17 cellular contexts compared by ENCODE assay signal in genomic region chr7:73852500-73852899, GRCh38. TPM values are rescaled to one million over a fixed set of nuclear protein-coding genes. Genes with fewer than 3 reads are reported as not detected.
DNase-seq lines count a peak whose midpoint lies in the region; ATAC-seq, FAIRE-seq and TF ChIP-seq lines count a peak whose summit lies in the region.
"Had no signal": no experiment of that assay in that cellular context is flagged by ENCODE, and none has a peak within 500 bp of the region (broad histone marks: within the 10 kb centered on the region; RNA-seq: fewer than 3 reads in every experiment).

No MANE protein-coding gene starts in this region.

- no peak overlapping the region for H3K27ac Mint-ChIP-seq in CD4-positive, alpha-beta T cell
- H3K27ac Mint-ChIP-seq: activated naive CD4-positive, alpha-beta T cell treated with anti-CD3 and anti-CD28 coated beads for 36 hours had no signal

- ATAC-seq in CD4-positive, alpha-beta T cell (ENCODE audit: poor library complexity): no peak
- ATAC-seq: HepG2, right cardiac atrium had no signal

- peaks cover 24% of the 10 kb centered on the region for H3K27me3 Mint-ChIP-seq in CD4-positive, alpha-beta T cell

- POLR2A ChIA-PET in PC-9 (lab: Charles Lee; ENCODE audit: unreplicated experiment): no interaction called here
- POLR2A ChIA-PET in CD4-positive, alpha-beta T cell (lab: Charles Lee): no interaction called here

- H3K27me3 ChIP-seq in GM23248 (replicated peaks; ENCODE audit: insufficient read depth) (no peaks in the 10 kb centered on the region), PC-9 (ENCODE audit: insufficient read depth, low read depth) (no peaks in the 10 kb centered on the region), parathyroid adenoma (ENCODE audit: control insufficient read depth, insufficient read depth, low read length) (no peaks in the 10 kb centered on the region)
- no peaks in the 10 kb centered on the region for H3K27me3 ChIP-seq in CD4-positive, alpha-beta T cell (ENCODE audit: control insufficient read depth, insufficient read depth, low read length)

- no peak overlapping the region for H3K4me3 Mint-ChIP-seq in CD4-positive, alpha-beta T cell
- H3K4me3 Mint-ChIP-seq: activated naive CD4-positive, alpha-beta T cell treated with anti-CD3 and anti-CD28 coated beads for 36 hours had no signal

- H3K4me2 ChIP-seq in GM23248 (ENCODE audit: unreplicated experiment) (no peak overlapping the region), PC-9 (peak overlapping the region; percentile 62), parathyroid adenoma (ENCODE audit: low read length) (no peak overlapping the region)

- H3K9me3 ChIP-seq in GM23248 (ENCODE audit: low read depth): no peaks in the 10 kb centered on the region
- no peaks in the 10 kb centered on the region for H3K9me3 ChIP-seq in PC-9 (ENCODE audit: insufficient read depth, low read depth)
- H3K9me3 ChIP-seq in parathyroid adenoma (ENCODE audit: control insufficient read depth, low read length): no peaks in the 10 kb centered on the region
- no peaks in the 10 kb centered on the region for H3K9me3 ChIP-seq in CD4-positive, alpha-beta T cell (ENCODE audit: control insufficient read depth, low read length)

- no peak for DNase-seq in GM23248
- no peak for DNase-seq in PC-9
- no peak for DNase-seq in epithelial cell of prostate (ENCODE audit: low read depth, low spot score)
- DNase-seq in NCI-H526 treated with DMSO at 0.1 percent for 48 hours (lab: John Stamatoyannopoulos, UW): no peak
- DNase-seq in CD4-positive, alpha-beta T cell: no peak
- DNase-seq in GM12892 (ENCODE audit: insufficient read length): no peak
- DNase-seq in cerebellum (ENCODE audit: low spot score): no peak
- DNase-seq: activated CD4-positive, alpha-beta T cell treated with anti-CD3 and anti-CD28 coated beads for 4 hours; activated CD8-positive, alpha-beta memory T cell treated with anti-CD3 and anti-CD28 coated beads, Interleukin-2, amount 50 U/mL, for 4 hours; activated naive CD4-positive, alpha-beta T cell treated with anti-CD3 and anti-CD28 coated beads for 36 hours; dorsolateral prefrontal cortex; NCI-H1694; NCI-H345; right cardiac atrium had no signal

- no peaks in the 10 kb centered on the region for H3K36me3 Mint-ChIP-seq in CD4-positive, alpha-beta T cell (ENCODE audit: low read depth)

- intact Hi-C loops in PC-9 (cut with micrococcal nuclease; ENCODE audit: unreplicated experiment): no loop called here
- intact Hi-C loops in CD4-positive, alpha-beta T cell (cut with DNase I, micrococcal nuclease): loop anchor here in 1 of 2 experiments (5.0 kb wide), 1 partner anchor 115 kb away; the partner anchor contains the start of gene ABHD11

- 82 to 88% methylated on average over 5 of the region's 5 CpGs for WGBS in GM23248 (ENCODE audit: low coverage in 1 of 2, low lambda C conversion rate in 2 of 2, missing lambda C conversion rate in 2 of 2), 2 experiments

- H3K4me3 ChIP-seq in GM23248: no peak overlapping the region
- no peak overlapping the region for H3K4me3 ChIP-seq in PC-9
- peak overlapping the region; percentile 14 for H3K4me3 ChIP-seq in parathyroid adenoma (ENCODE audit: low read depth, low read length)
- H3K4me3 ChIP-seq: dorsolateral prefrontal cortex had no signal

- H3K4me1 ChIP-seq in GM23248 (ENCODE audit: insufficient read depth): peaks cover 41% of the 10 kb centered on the region
- peaks cover 55% of the 10 kb centered on the region for H3K4me1 ChIP-seq in PC-9 (replicated peaks; ENCODE audit: insufficient read depth)
- H3K4me1 ChIP-seq in parathyroid adenoma: peaks cover 10% of the 10 kb centered on the region

- FAIRE-seq in GM12892 (lab: Jason Lieb, UNC): no peak
- FAIRE-seq: HepG2 had no signal

- no peak for TF ChIP-seq CTCF in PC-9 (conservative IDR thresholded peaks at IDR 0.05)
- no peak for TF ChIP-seq CTCF in parathyroid adenoma (IDR thresholded peaks at IDR 0.05)
- no peak for TF ChIP-seq CTCF in CD4-positive, alpha-beta T cell (IDR thresholded peaks at IDR 0.05)

- no peak overlapping the region for H2AFZ ChIP-seq in GM23248
- H2AFZ ChIP-seq in PC-9: no peak overlapping the region
- peak overlapping the region; percentile 25 for H2AFZ ChIP-seq in parathyroid adenoma

- H3K79me2 ChIP-seq in GM23248 (ENCODE audit: insufficient read depth): no peaks in the 10 kb centered on the region
- no peaks in the 10 kb centered on the region for H3K79me2 ChIP-seq in PC-9 (ENCODE audit: low read depth)
- no peaks in the 10 kb centered on the region for H3K79me2 ChIP-seq in parathyroid adenoma

- H3K27ac ChIP-seq in GM23248 (peak overlapping the region; percentile 99; the same call in 1 of the 2 replicates), PC-9 (peak overlapping the region; percentile 99), epithelial cell of prostate (peak overlapping the region; percentile 99), parathyroid adenoma (no peak overlapping the region)
- no peak overlapping the region for H3K27ac ChIP-seq in CD4-positive, alpha-beta T cell (ENCODE audit: low read depth, low read length)
- H3K27ac ChIP-seq: dorsolateral prefrontal cortex had no signal

- H3F3A ChIP-seq in GM23248 (ENCODE audit: insufficient read depth): peaks cover 21% of the 10 kb centered on the region
- H3F3A ChIP-seq in PC-9 (ENCODE audit: insufficient read depth, low read depth): peaks cover 46% of the 10 kb centered on the region

- peaks cover 6% of the 10 kb centered on the region for H3K4me1 Mint-ChIP-seq in CD4-positive, alpha-beta T cell (ENCODE audit: low read depth)

- H3K9me2 ChIP-seq in GM23248 (ENCODE audit: insufficient read depth): no peaks in the 10 kb centered on the region
- H3K9me2 ChIP-seq in PC-9 (ENCODE audit: insufficient read depth): no peaks in the 10 kb centered on the region

- in situ Hi-C loops in GM23248 (cut with MboI): loop anchor here (25.0 kb wide), 2 partner anchors 240 to 535 kb away; partner anchors contain the start of gene MLXIPL

- H3K36me3 ChIP-seq in GM23248 (ENCODE audit: low read depth) (no peaks in the 10 kb centered on the region), PC-9 (ENCODE audit: low read depth) (no peaks in the 10 kb centered on the region), parathyroid adenoma (ENCODE audit: control insufficient read depth, insufficient read depth, low read length) (no peaks in the 10 kb centered on the region)

- CTCF ChIA-PET in PC-9 (lab: Charles Lee): interaction anchor here (0.7 kb wide), 2 partner anchors 10 to 221 kb away, joined by 4 read pairs; partner anchors contain the start of gene METTL27
- CTCF ChIA-PET in CD4-positive, alpha-beta T cell (lab: Charles Lee): no interaction called here

- no peak for TF ChIP-seq POLR2A in GM12892 (IDR thresholded peaks at IDR 0.05; ENCODE audit: low read depth, low read length)

- H4K20me1 ChIP-seq in GM23248 (ENCODE audit: insufficient read depth) (no peaks in the 10 kb centered on the region), PC-9 (ENCODE audit: insufficient read depth) (no peaks in the 10 kb centered on the region)

- H3K9ac ChIP-seq in GM23248 (no peak overlapping the region), parathyroid adenoma (no peak overlapping the region)

- BruUV-seq in PC-9 (replicated peaks; lab: Mats Ljungman, UMichigan): no TSS peak

- no peaks in the 10 kb centered on the region for H3K9me3 Mint-ChIP-seq in CD4-positive, alpha-beta T cell
- H3K9me3 Mint-ChIP-seq: activated naive CD4-positive, alpha-beta T cell treated with anti-CD3 and anti-CD28 coated beads for 36 hours had no signal

RNA-seq across cellular contexts. Expression of gene TMEM270, which starts 8.5 kb away (rescaled TPM):
- not detected in 2 replicates for total RNA-seq in GM23248 (2014; rRNA removed; shearing (Covaris generic))
- not detected in 2 replicates for polyA plus RNA-seq in GM23248 (2016; fragmentation: Nextera tagmentation; extraction: Ambion mirVana)
- 0.48 and 0.72 TPM in 2 replicates for total RNA-seq in PC-9 (2021)
- not detected for total RNA-seq in CD4-positive, alpha-beta T cell
- not detected for polyA plus RNA-seq in GM12892 (2012; ENCODE audit: missing spikeins)
- not detected for total RNA-seq in cerebellum
- total RNA-seq: activated naive CD4-positive, alpha-beta T cell treated with anti-CD3 and anti-CD28 coated beads for 36 hours; HepG2; kidney epithelial cell; right cardiac atrium had no signal
- polyA plus RNA-seq: HepG2, right cardiac atrium had no signal

RNA-seq across cellular contexts. Expression of gene METTL27, which starts 10.2 kb away (rescaled TPM):
- total RNA-seq in GM23248 (2014; rRNA removed; shearing (Covaris generic)): 3.5 and 5.3 TPM in 2 replicates
- 6.0 and 6.5 TPM in 2 replicates for polyA plus RNA-seq in GM23248 (2016; fragmentation: Nextera tagmentation; extraction: Ambion mirVana)
- total RNA-seq in PC-9 (2021) (23.2 and 34.7 TPM in 2 replicates), cerebellum (2.5 TPM)
- 1 to 10 TPM; 1.6 to 2.1 TPM for total RNA-seq in CD4-positive, alpha-beta T cell
- polyA plus RNA-seq in GM12892 (2012; ENCODE audit: missing spikeins): not detected

RNA-seq across cellular contexts. Expression of gene CLDN4, which starts 21.7 kb away (rescaled TPM):
- total RNA-seq in GM23248 (2014; rRNA removed; shearing (Covaris generic)): not detected in 2 replicates
- 0.06 and 0.10 TPM in 2 replicates for polyA plus RNA-seq in GM23248 (2016; fragmentation: Nextera tagmentation; extraction: Ambion mirVana)
- total RNA-seq in PC-9 (2021) (498 and 602 TPM in 2 replicates), cerebellum (2.7 TPM)
- total RNA-seq in CD4-positive, alpha-beta T cell: under 1 TPM; 0.05 to 0.14 TPM
- polyA plus RNA-seq in GM12892 (2012; ENCODE audit: missing spikeins): not detected
- polyA plus RNA-seq: right cardiac atrium had no signal

Comparison
In these comparisons a context has a peak if more than half of its experiments do, and no peak if none do; other contexts are left out.
1. H3K27ac ChIP-seq: peak in GM23248 (single experiment), PC-9 (single experiment) and epithelial cell of prostate (single experiment); none in parathyroid adenoma (single experiment) and CD4-positive, alpha-beta T cell (single experiment).
2. RNA of gene CLDN4, which starts 21.7 kb away (total RNA-seq): 498 to 602 TPM in PC-9; 2.7 TPM in cerebellum (single experiment), 0.05 to 0.14 TPM in CD4-positive, alpha-beta T cell and not detected in GM23248; every median in the first group is over 100 times any median in the second.